Comparison of ENCODE assay signal across 19 cellular contexts in genomic region chr10:33478089-33478674, GRCh38.
DNase-seq lines count a peak whose midpoint lies in the region; ATAC-seq, FAIRE-seq and TF ChIP-seq lines count a peak whose summit lies in the region.
"Had no signal": no experiment of that assay in that cellular context is flagged by ENCODE, and none has a peak within 500 bp of the region (broad histone marks: within the 10 kb centered on the region; RNA-seq: fewer than 3 reads in every experiment).

No MANE protein-coding gene starts in this region.

- H3K4me3 ChIP-seq in A549: no peak overlapping the region
- H3K4me3 ChIP-seq in HEK293 (ENCODE audit: low read depth, low read length): no peak overlapping the region
- H3K4me3 ChIP-seq in esophagus muscularis mucosa: no peak overlapping the region
- H3K4me3 ChIP-seq: HAP-1, Peyer's patch had no signal

- POLR2A ChIA-PET in A549 (lab: Yijun Ruan, JAX) (no interaction called here), HEK293 (lab: Yijun Ruan, JAX) (no interaction called here)

- in situ Hi-C loops in GM13976 (cut with MboI; ENCODE audit: low sequenced_read_pairs, unreplicated experiment): no loop called here

- no peak for TF ChIP-seq RAD21 in A549 (conservative IDR thresholded peaks at IDR 0.05 in 1 of 2, IDR thresholded peaks at IDR 0.05 in 1 of 2)

- DNase-seq in A549 (ENCODE audit: low read depth in 1 of 2, low spot score in 1 of 2) (no peak), esophagus muscularis mucosa (ENCODE audit: extremely low spot score) (peak; percentile 4), putamen (ENCODE audit: low spot score) (peak; percentile 6), NCI-H345 (lab: John Stamatoyannopoulos, UW) (no peak), T1000 (lab: John Stamatoyannopoulos, UW) (no peak), GM13976 (ENCODE audit: low spot score) (no peak)
- DNase-seq: Calu3; CD8-positive, alpha-beta memory T cell; GOT3; NCI-H1092 treated with DMSO at 0.1 percent for 48 hours; NCI-H1436 treated with DMSO at 0.1 percent for 48 hours; NCI-H2029; NCI-H446 treated with DMSO at 0.1 percent for 48 hours; Peyer's patch; SHP77 treated with DMSO at 0.1 percent for 48 hours; T-helper 1 cell had no signal

- WGBS in A549 (ENCODE audit: missing lambda C conversion rate): 79% methylated on average over 5 of the region's 5 CpGs
- WGBS in esophagus muscularis mucosa: 91% methylated on average over 5 of the region's 5 CpGs

- CTCF ChIA-PET in A549 (lab: Yijun Ruan, JAX) (interaction anchor here (1.3 to 1.5 kb wide), 2 partner anchors 12 to 17 kb away, joined by 3 to 5 read pairs; no protein-coding TSS in a partner anchor), HEK293 (lab: Yijun Ruan, JAX) (no interaction called here)

- peak; percentile 43 for FAIRE-seq in A549 (lab: Jason Lieb, UNC)

- no peak overlapping the region for H3K4me2 ChIP-seq in A549

- ATAC-seq in A549: no peak

- H3K9me3 ChIP-seq in A549 (no peaks in the 10 kb centered on the region), HEK293 (ENCODE audit: control insufficient read depth, insufficient read depth, low read depth, low read length) (no peaks in the 10 kb centered on the region), esophagus muscularis mucosa (no peaks in the 10 kb centered on the region)
- H3K9me3 ChIP-seq: HAP-1, Peyer's patch had no signal

- intact Hi-C loops in esophagus muscularis mucosa (cut with DNase I): no loop called here

- no peak for TF ChIP-seq POLR2A in A549 (IDR thresholded peaks at IDR 0.05; ENCODE audit: low read length)
- no peak for TF ChIP-seq POLR2A in esophagus muscularis mucosa (IDR thresholded peaks at IDR 0.05; ENCODE audit: low read depth)

- H3K36me3 ChIP-seq in HEK293 (ENCODE audit: control insufficient read depth in 2 of 2, insufficient read depth in 1 of 2, low read length in 2 of 2) (no peaks in the 10 kb centered on the region), esophagus muscularis mucosa (no peaks in the 10 kb centered on the region)
- H3K36me3 ChIP-seq: HAP-1, Peyer's patch had no signal

- no peak for TF ChIP-seq EP300 in A549 (IDR thresholded peaks at IDR 0.05)
- no peak for TF ChIP-seq EP300 in esophagus muscularis mucosa (IDR thresholded peaks at IDR 0.05)

- no peak for TF ChIP-seq CTCF in A549 (IDR thresholded peaks at IDR 0.05)
- no peak for TF ChIP-seq CTCF in HEK293 (tag by site-specific recombination; IDR thresholded peaks at IDR 0.05)
- no peak for TF ChIP-seq CTCF in esophagus muscularis mucosa (IDR thresholded peaks at IDR 0.05)
- TF ChIP-seq CTCF in GM13976 (IDR thresholded peaks at IDR 0.05; ENCODE audit: borderline replicate concordance, control extremely low read depth, extremely low read depth, insufficient read depth, missing control alignments): no peak

- H3K27me3 ChIP-seq in esophagus muscularis mucosa: no peaks in the 10 kb centered on the region
- H3K27me3 ChIP-seq: Peyer's patch had no signal

- no peak overlapping the region for H3K27ac ChIP-seq in A549
- H3K27ac ChIP-seq in HEK293 (ENCODE audit: extremely low read depth, low read depth, low read length): peak overlapping the region; percentile 86
- no peak overlapping the region for H3K27ac ChIP-seq in esophagus muscularis mucosa (replicated peaks in 1 of 4)
- H3K27ac ChIP-seq: HL-60, Peyer's patch had no signal

- H3K4me1 ChIP-seq in A549 (no peaks in the 10 kb centered on the region), HEK293 (ENCODE audit: control insufficient read depth, insufficient read depth, low read length) (peaks cover 21% of the 10 kb centered on the region), esophagus muscularis mucosa (peaks cover 0 to 10% (median 10%) of the 10 kb centered on the region in 4 donors)
- H3K4me1 ChIP-seq: Peyer's patch had no signal

TF ChIP-seq in A549, 52 proteins besides CTCF, POLR2A, EP300 and RAD21:
- TF ChIP-seq ATOH8 (CRISPR knock-in tag; IDR thresholded peaks at IDR 0.05; ENCODE audit: low read depth): no peak
- no peak for TF ChIP-seq HOXB13 (CRISPR knock-in tag; IDR thresholded peaks at IDR 0.05; ENCODE audit: low read depth)
- TF ChIP-seq ZNF302 (CRISPR knock-in tag; IDR thresholded peaks at IDR 0.05): no peak
- TF ChIP-seq HDAC2 (IDR thresholded peaks at IDR 0.05): no peak
- no peak for TF ChIP-seq PHF8 (IDR thresholded peaks at IDR 0.05; ENCODE audit: borderline replicate concordance, low read depth)
- TF ChIP-seq ZSCAN20 (CRISPR knock-in tag; IDR thresholded peaks at IDR 0.05): no peak
- TF ChIP-seq EHF (CRISPR knock-in tag; IDR thresholded peaks at IDR 0.05): no peak
- TF ChIP-seq MYC (IDR thresholded peaks at IDR 0.05; ENCODE audit: borderline replicate concordance, low read length): no peak
- TF ChIP-seq ZC3H11A (IDR thresholded peaks at IDR 0.05): no peak
- no peak for TF ChIP-seq HEYL (CRISPR knock-in tag; IDR thresholded peaks at IDR 0.05)
- no peak for TF ChIP-seq RCOR1 (IDR thresholded peaks at IDR 0.05; ENCODE audit: low read depth, low read length)
- no peak for TF ChIP-seq KDM1A (IDR thresholded peaks at IDR 0.05; ENCODE audit: low read depth)
- no peak for TF ChIP-seq RARB (CRISPR knock-in tag; IDR thresholded peaks at IDR 0.05)
- TF ChIP-seq CBX2 (IDR thresholded peaks at IDR 0.05; ENCODE audit: borderline replicate concordance, low read depth): no peak
- TF ChIP-seq TP53 (CRISPR knock-in tag; IDR thresholded peaks at IDR 0.05): no peak
- no peak for TF ChIP-seq SREBF2 (IDR thresholded peaks at IDR 0.05)
- no peak for TF ChIP-seq POLR2AphosphoS2 (conservative IDR thresholded peaks at IDR 0.05; ENCODE audit: low read length)
- TF ChIP-seq E2F6 (IDR thresholded peaks at IDR 0.05; ENCODE audit: borderline replicate concordance, low read depth): no peak
- TF ChIP-seq MAFK (IDR thresholded peaks at IDR 0.05; ENCODE audit: partially characterized antibody): no peak

TF ChIP-seq in HEK293, 187 proteins besides CTCF, POLR2A, EP300 and RAD21 (continues in another document):
- TF ChIP-seq PRDM6 (tag by site-specific recombination; IDR thresholded peaks at IDR 0.05): peak; percentile 97
- 0 out of 2 replicates have a peak, but pooled peaks have one; percentile 24 for TF ChIP-seq KLF10 (tag by site-specific recombination; IDR thresholded peaks at IDR 0.05)
- TF ChIP-seq ZNF843 (tag by site-specific recombination; IDR thresholded peaks at IDR 0.05): peak; percentile 89
- TF ChIP-seq ZNF571 (tag by site-specific recombination; IDR thresholded peaks at IDR 0.05): no peak
- peak; percentile 38; the same call in 1 of the 2 replicates for TF ChIP-seq KLF8 (tag by site-specific recombination; IDR thresholded peaks at IDR 0.05)
- TF ChIP-seq ZNF654 (tag by site-specific recombination; IDR thresholded peaks at IDR 0.05; ENCODE audit: low read depth): peak; percentile 10; the same call in 1 of the 2 replicates
- TF ChIP-seq IKZF3 (tag by site-specific recombination; IDR thresholded peaks at IDR 0.05): peak; percentile 77; the same call in 1 of the 2 replicates
- TF ChIP-seq FEZF1 (tag by site-specific recombination; IDR thresholded peaks at IDR 0.05): peak; percentile 98
- no peak for TF ChIP-seq ZNF169 (tag by site-specific recombination; IDR thresholded peaks at IDR 0.05)
- no peak for TF ChIP-seq ZNF560 (tag by site-specific recombination; IDR thresholded peaks at IDR 0.05; ENCODE audit: borderline replicate concordance)
- TF ChIP-seq OSR2 (tag by site-specific recombination; IDR thresholded peaks at IDR 0.05): peak; percentile 83
- TF ChIP-seq ZBTB10 (tag by site-specific recombination; IDR thresholded peaks at IDR 0.05): no peak
- TF ChIP-seq ZNF629 (tag by site-specific recombination; IDR thresholded peaks at IDR 0.05): peak; percentile 66
- TF ChIP-seq ZNF624 (tag by site-specific recombination; IDR thresholded peaks at IDR 0.05): no peak
- TF ChIP-seq ZNF501 (tag by site-specific recombination; IDR thresholded peaks at IDR 0.05): no peak
- TF ChIP-seq ZXDB (tag by site-specific recombination; IDR thresholded peaks at IDR 0.05): peak; percentile 77
- TF ChIP-seq ZIC2 (tag by site-specific recombination; IDR thresholded peaks at IDR 0.05): no peak
- TF ChIP-seq TCF7L2 (IDR thresholded peaks at IDR 0.05; ENCODE audit: borderline replicate concordance, low read depth, low read length): peak; percentile 65; the same call in 1 of the 2 replicates
- TF ChIP-seq SP7 (tag by site-specific recombination; IDR thresholded peaks at IDR 0.05): no peak
- no peak for TF ChIP-seq ZNF211 (tag by site-specific recombination; IDR thresholded peaks at IDR 0.05; ENCODE audit: low read depth)

Comparison
In these comparisons a context has a peak if more than half of its experiments do, and no peak if none do; other contexts are left out.
1. DNase-seq: peak in esophagus muscularis mucosa (single experiment) and putamen (single experiment); none in A549 (0 of 2), NCI-H345 (single experiment), T1000 (single experiment) and GM13976 (single experiment).